20 cellular contexts compared by ENCODE assay signal in genomic region chr3:156782319-156782718, GRCh38.
"Had no signal": no experiment of that assay in that cellular context is flagged by ENCODE, and none has a peak within 500 bp of the region (broad histone marks: within the 10 kb centered on the region; RNA-seq: fewer than 3 reads in every experiment).

No MANE protein-coding gene starts in this region.

- ATAC-seq: activated naive CD4-positive, alpha-beta T cell treated with anti-CD3 and anti-CD28 coated beads, Interleukin-2, amount 50 U/mL, for 72 hours; activated T-cell treated with anti-CD3 and anti-CD28 coated beads, Interleukin-2, amount 50 U/mL, for 72 hours; gastroesophageal sphincter; heart left ventricle; left ventricle myocardium superior; naive thymus-derived CD4-positive, alpha-beta T cell; sciatic nerve; stimulated activated naive B cell treated with anti-CD40 and anti-IgM and Interleukin-4, amounts not matched to agents 10 μg/mL and 1 μg/mL and 100 μg/mL, for 72 hours had no signal

- H3K9me3 ChIP-seq: adrenal gland, gastroesophageal sphincter, heart left ventricle, thoracic aorta, upper lobe of left lung had no signal

- H3K27ac ChIP-seq: adrenal gland, gastroesophageal sphincter, heart left ventricle, thoracic aorta, upper lobe of left lung had no signal

- H3K4me3 ChIP-seq: adrenal gland, gastroesophageal sphincter, heart left ventricle, thoracic aorta, upper lobe of left lung had no signal

- FAIRE-seq: colon had no signal

- H3K4me1 ChIP-seq: adrenal gland, gastroesophageal sphincter, heart left ventricle, upper lobe of left lung had no signal

- H3K36me3 ChIP-seq: adrenal gland, gastroesophageal sphincter, heart left ventricle, thoracic aorta, upper lobe of left lung had no signal

- DNase-seq: activated CD4-positive, alpha-beta T cell treated with anti-CD3 and anti-CD28 coated beads for 1 hour; activated gamma-delta T cell treated with Interleukin-2 at 50 U/mL for 16 hours; activated T-cell treated with anti-CD3 and anti-CD28 coated beads, Interleukin-2, amount 50 U/mL, for 72 hours; adrenal gland; caudate nucleus; endodermal cell; heart left ventricle; immature natural killer cell; left ventricle myocardium superior; mesendoderm; naive thymus-derived CD4-positive, alpha-beta T cell; stimulated activated naive B cell treated with anti-CD40 and anti-IgM and Interleukin-4, amounts not matched to agents 10 μg/mL and 1 μg/mL and 100 μg/mL, for 72 hours; T-helper 1 cell; T1000; upper lobe of left lung had no signal

- H3K27me3 ChIP-seq: adrenal gland, gastroesophageal sphincter, heart left ventricle, upper lobe of left lung had no signal
